ENCODE assay signal across 10 cellular contexts in the genomic region with DNA sequence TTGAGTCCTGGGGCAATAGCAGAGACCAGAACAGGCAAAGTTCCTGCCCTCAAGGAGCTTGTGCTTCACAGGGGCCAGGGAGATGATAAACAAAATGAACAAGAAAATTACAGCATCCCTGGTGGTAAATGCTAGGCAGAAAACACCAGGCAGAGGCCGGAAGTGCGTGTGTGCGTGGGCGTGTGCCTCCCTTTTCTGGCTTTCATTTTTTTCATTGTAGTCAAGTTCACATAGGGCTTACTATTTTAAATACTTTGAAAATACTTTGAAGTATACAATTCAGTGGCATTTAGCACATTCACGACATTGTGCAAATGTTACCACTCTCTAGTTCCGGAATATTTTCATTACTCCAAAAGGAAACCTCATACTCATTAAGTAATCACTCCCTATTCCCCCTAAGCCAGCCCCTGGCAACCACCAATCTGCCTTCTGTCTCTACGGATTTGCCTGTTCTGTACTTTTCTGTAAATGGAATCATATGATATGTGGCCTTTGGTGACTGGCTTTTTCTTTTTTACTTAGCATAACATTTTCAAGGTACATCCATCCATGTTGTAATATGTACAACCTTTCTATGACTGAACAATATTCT.
A peak's percentile ranks its signal among the peaks of the same experiment; 100 is the strongest.
DNase-seq lines count a peak whose midpoint lies in the region; ATAC-seq and TF ChIP-seq lines count a peak whose summit lies in the region.
"Had no signal": no experiment of that assay in that cellular context is flagged by ENCODE, and none has a peak within 500 bp of the region (broad histone marks: within the 10 kb centered on the region; RNA-seq: fewer than 3 reads in every experiment).

No MANE protein-coding gene starts in this region.

- POLR2A ChIA-PET in naive thymus-derived CD8-positive, alpha-beta T cell (lab: Charles Lee), result interaction anchor here (0.7 kb wide), 2 partner anchors 34 to 81 kb away, joined by 3 to 4 read pairs; no protein-coding TSS in a partner anchor

- in situ Hi-C loops in GM13977 (cut with MboI; ENCODE audit: low pct_unique_long_range_greater_than_20kb, low sequenced_read_pairs, unreplicated experiment), result no loop called here

- ATAC-seq in naive thymus-derived CD8-positive, alpha-beta T cell, result peak; percentile 89 to 90
- ATAC-seq in stimulated activated effector memory CD8-positive, alpha-beta T cell treated with anti-CD3 and anti-CD28 coated beads, Interleukin-12 subunit alpha, Interleukin-12 subunit beta, amount 100 ng/mL, for 72 hours, result peak; percentile 65
- ATAC-seq in GM19035 (IDR thresholded peaks at IDR 0.05; ENCODE audit: unreplicated experiment), result no peak
- ATAC-seq: GM12878 had no signal

- peak; percentile 42 for DNase-seq in activated CD4-positive, CD25-positive, alpha-beta regulatory T cell treated with anti-CD3 and anti-CD28 coated beads, Interleukin-2, amount 50 U/mL, for 16 hours (ENCODE audit: low read depth, low spot score)
- DNase-seq in activated gamma-delta T cell treated with Interleukin-2 at 50 U/mL for 16 hours, result peak; percentile 43
- peak; percentile 36 to 91 (median 85) for DNase-seq in naive thymus-derived CD8-positive, alpha-beta T cell
- peak; percentile 19 to 65 for DNase-seq in stimulated activated effector memory CD8-positive, alpha-beta T cell treated with anti-CD3 and anti-CD28 coated beads, Interleukin-12 subunit alpha, Interleukin-12 subunit beta, amount 100 ng/mL, for 72 hours (ENCODE audit: low spot score in 2 of 2)
- no peak for DNase-seq in DMS153 (lab: John Stamatoyannopoulos, UW)
- no peak for DNase-seq in midbrain (lab: John Stamatoyannopoulos, UW)
- no peak for DNase-seq in GM13977 (ENCODE audit: low spot score)
- DNase-seq: islet precursor cell had no signal

- H3K4me3 Mint-ChIP-seq in naive thymus-derived CD8-positive, alpha-beta T cell, result peak overlapping the region in 9 of 10 donors; percentile 4 to 64 (median 21)
- H3K4me3 Mint-ChIP-seq in stimulated activated effector memory CD8-positive, alpha-beta T cell treated with anti-CD3 and anti-CD28 coated beads, Interleukin-12 subunit alpha, Interleukin-12 subunit beta, amount 100 ng/mL, for 72 hours, result no peak overlapping the region

- peak overlapping the region; percentile 59 to 96 (median 90) for H3K27ac Mint-ChIP-seq in naive thymus-derived CD8-positive, alpha-beta T cell
- H3K27ac Mint-ChIP-seq in stimulated activated effector memory CD8-positive, alpha-beta T cell treated with anti-CD3 and anti-CD28 coated beads, Interleukin-12 subunit alpha, Interleukin-12 subunit beta, amount 100 ng/mL, for 72 hours, result peak overlapping the region; percentile 48

- TF ChIP-seq CTCF in GM13977 (IDR thresholded peaks at IDR 0.05; ENCODE audit: extremely low read depth, insufficient read depth, missing control alignments), result no peak

- peaks cover 20 to 56% (median 31%) of the 10 kb centered on the region in 4 donors for H3K4me1 Mint-ChIP-seq in naive thymus-derived CD8-positive, alpha-beta T cell
- peaks cover 27% of the 10 kb centered on the region for H3K4me1 Mint-ChIP-seq in stimulated activated effector memory CD8-positive, alpha-beta T cell treated with anti-CD3 and anti-CD28 coated beads, Interleukin-12 subunit alpha, Interleukin-12 subunit beta, amount 100 ng/mL, for 72 hours

- H3K27me3 Mint-ChIP-seq in naive thymus-derived CD8-positive, alpha-beta T cell, result no peaks in the 10 kb centered on the region

- H3K36me3 Mint-ChIP-seq in naive thymus-derived CD8-positive, alpha-beta T cell, result no peaks in the 10 kb centered on the region
- H3K36me3 Mint-ChIP-seq in stimulated activated effector memory CD8-positive, alpha-beta T cell treated with anti-CD3 and anti-CD28 coated beads, Interleukin-12 subunit alpha, Interleukin-12 subunit beta, amount 100 ng/mL, for 72 hours, result no peaks in the 10 kb centered on the region

- no peaks in the 10 kb centered on the region for H3K9me3 Mint-ChIP-seq in naive thymus-derived CD8-positive, alpha-beta T cell
- H3K9me3 Mint-ChIP-seq in stimulated activated effector memory CD8-positive, alpha-beta T cell treated with anti-CD3 and anti-CD28 coated beads, Interleukin-12 subunit alpha, Interleukin-12 subunit beta, amount 100 ng/mL, for 72 hours, result no peaks in the 10 kb centered on the region

Comparison
In these comparisons a context has a peak if more than half of its experiments do, and no peak if none do; other contexts are left out.
1. DNase-seq: peak in activated CD4-positive, CD25-positive, alpha-beta regulatory T cell treated with anti-CD3 and anti-CD28 coated beads, Interleukin-2, amount 50 U/mL, for 16 hours (single experiment), activated gamma-delta T cell treated with Interleukin-2 at 50 U/mL for 16 hours (single experiment), naive thymus-derived CD8-positive, alpha-beta T cell (10 of 10) and stimulated activated effector memory CD8-positive, alpha-beta T cell treated with anti-CD3 and anti-CD28 coated beads, Interleukin-12 subunit alpha, Interleukin-12 subunit beta, amount 100 ng/mL, for 72 hours (2 of 2); none in DMS153 (single experiment), midbrain (single experiment) and GM13977 (single experiment).